ENCODE assay signal across 9 cellular contexts in the genomic region with DNA sequence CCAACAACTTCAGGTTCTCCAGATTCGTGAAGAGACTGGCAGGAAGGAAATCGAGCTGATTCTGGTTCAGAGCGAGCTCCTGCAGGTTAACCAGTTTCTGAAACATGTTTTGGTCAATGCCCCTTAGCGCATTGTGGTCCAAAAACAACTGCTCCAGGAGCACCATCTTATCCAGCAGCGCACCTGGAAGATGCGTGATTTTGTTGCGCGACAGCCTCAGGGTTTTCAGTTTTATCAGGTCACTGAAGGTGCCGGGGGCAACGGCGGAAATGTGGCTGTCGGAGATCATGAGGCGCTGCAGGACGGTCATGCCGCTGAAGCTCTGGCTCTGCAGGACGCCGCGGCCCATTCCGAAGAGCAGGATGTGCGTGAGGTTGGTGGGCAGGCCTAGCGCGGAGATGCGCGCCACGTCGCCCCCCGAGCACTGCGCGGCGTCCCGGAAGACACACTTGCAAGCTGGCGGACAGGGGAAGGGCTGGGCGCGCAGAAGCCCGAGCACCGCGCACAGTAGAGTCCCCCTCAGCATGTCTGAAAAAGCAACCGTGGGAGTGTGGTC. TPM values are rescaled to one million over a fixed set of nuclear protein-coding genes. Genes with fewer than 3 reads are reported as not detected.
DNase-seq lines count a peak whose midpoint lies in the region; ATAC-seq, FAIRE-seq and TF ChIP-seq lines count a peak whose summit lies in the region.
"Had no signal": no experiment of that assay in that cellular context is flagged by ENCODE, and none has a peak within 500 bp of the region (broad histone marks: within the 10 kb centered on the region; RNA-seq: fewer than 3 reads in every experiment).

No MANE protein-coding gene starts in this region.

- no peak overlapping the region for H2AK5ac ChIP-seq in mesendoderm (ENCODE audit: low read length)

- no peaks in the 10 kb centered on the region for H3K79me1 ChIP-seq in mesendoderm (ENCODE audit: low read length)

- no peak overlapping the region for H3K4me2 ChIP-seq in KMS-11
- H3K4me2 ChIP-seq in GM12878 (ENCODE audit: control insufficient read depth, insufficient read depth): peak overlapping the region; percentile 82
- peak overlapping the region; percentile 37 for H3K4me2 ChIP-seq in mesendoderm (ENCODE audit: low read length)

- H3K4me1 ChIP-seq in KMS-11 (ENCODE audit: low read depth, poor library complexity, severe bottlenecking) (peaks cover 4% of the 10 kb centered on the region), GM12878 (ENCODE audit: control insufficient read depth, insufficient read depth, low read length) (peaks cover 7% of the 10 kb centered on the region), mesendoderm (ENCODE audit: control insufficient read depth, low read depth, low read length) (peaks cover 2% of the 10 kb centered on the region)

- H3K56ac ChIP-seq in mesendoderm (ENCODE audit: low read length): peak overlapping the region; percentile 31

- H3K27me3 ChIP-seq in KMS-11 (ENCODE audit: insufficient read depth, low read depth): no peaks in the 10 kb centered on the region
- H3K27me3 ChIP-seq in GM12878 (replicated peaks in 1 of 2; ENCODE audit: control insufficient read depth in 2 of 2, insufficient read depth in 2 of 2, low read length in 1 of 2): peaks cover 7 to 10% of the 10 kb centered on the region in 2 experiments; a peak in 3 of 4 replicates
- H3K27me3 ChIP-seq in mesendoderm (ENCODE audit: insufficient read depth, low read length, poor library complexity): peaks cover 7% of the 10 kb centered on the region
- H3K27me3 ChIP-seq: SJSA1 had no signal

- TF ChIP-seq RAD21 in GM12878 (IDR thresholded peaks at IDR 0.05; ENCODE audit: insufficient read depth, low read depth, low read length): no peak

- H3K4me3 ChIP-seq in AG04449 (ENCODE audit: low read depth, low read length) (peak overlapping the region; percentile 30; the same call in 1 of the 2 replicates), KMS-11 (IDR thresholded peaks at IDR 0.05; ENCODE audit: insufficient read depth, low read depth, low read length) (no peak overlapping the region), GM12878 (no peak overlapping the region; the same call in 1 of the 2 replicates), mesendoderm (ENCODE audit: low read length) (no peak overlapping the region)
- H3K4me3 ChIP-seq: SJSA1 had no signal

- no peak for TF ChIP-seq EP300 in GM12878 (IDR thresholded peaks at IDR 0.05; ENCODE audit: borderline replicate concordance in 1 of 2, control insufficient read depth in 1 of 2, low read depth in 2 of 2, low read length in 2 of 2)

- TF ChIP-seq POLR2A in GM12878 (IDR thresholded peaks at IDR 0.05; ENCODE audit: low read depth, low read length): no peak

- POLR2A ChIA-PET in AG04449 (lab: Yijun Ruan, JAX) (interaction anchor here (1.2 kb wide), 1 partner anchor 59 kb away, joined by 3 read pairs; no protein-coding TSS in a partner anchor), GM12878 (lab: Charles Lee) (no interaction called here)

- no peak overlapping the region for H3K4ac ChIP-seq in mesendoderm (ENCODE audit: low read depth, low read length)

- WGBS in GM12878 (ENCODE audit: insufficient coverage, insufficient replicate concordance, low lambda C conversion rate, missing lambda C conversion rate): 27% methylated on average over 38 of the region's 38 CpGs
- no CpG with 5 or more reads among the region's 38 CpGs for WGBS in mesendoderm (ENCODE audit: extremely low coverage, insufficient coverage, low lambda C conversion rate)

- H2BK120ac ChIP-seq in mesendoderm (ENCODE audit: low read depth, low read length): no peak overlapping the region

- RAD21 ChIA-PET in GM12878 (lab: Charles Lee; ENCODE audit: unreplicated experiment): no interaction called here

- intact Hi-C loops in GM12878 (cut with micrococcal nuclease; ENCODE audit: unreplicated experiment): no loop called here

- no peaks in the 10 kb centered on the region for H3K79me2 ChIP-seq in KMS-11 (ENCODE audit: insufficient read depth, low read depth)
- H3K79me2 ChIP-seq in GM12878 (ENCODE audit: control insufficient read depth, insufficient read depth, low read length): no peaks in the 10 kb centered on the region
- H3K79me2 ChIP-seq in mesendoderm (ENCODE audit: control insufficient read depth, insufficient read depth, low read length): no peaks in the 10 kb centered on the region

- no TSS peak for BruUV-seq in GM12878 (replicated peaks; lab: Mats Ljungman, UMichigan)

- no peak overlapping the region for H4K5ac ChIP-seq in mesendoderm (ENCODE audit: low read length)

- in situ Hi-C loops in GM12878 (cut with MboI): no loop called here

- FAIRE-seq in GM12878 (lab: Jason Lieb, UNC): no peak

- H3K27ac ChIP-seq in KMS-11: peak overlapping the region; percentile 35; the same call in 1 of the 2 replicates
- no peak overlapping the region for H3K27ac ChIP-seq in GM12878 (ENCODE audit: control insufficient read depth, insufficient read depth)
- H3K27ac ChIP-seq in mesendoderm (ENCODE audit: low read depth, low read length): no peak overlapping the region
- H3K27ac ChIP-seq: SJSA1 had no signal

- no peaks in the 10 kb centered on the region for H4K20me1 ChIP-seq in KMS-11 (ENCODE audit: insufficient read depth)
- no peaks in the 10 kb centered on the region; the same call in 1 of the 2 replicates for H4K20me1 ChIP-seq in GM12878 (ENCODE audit: control insufficient read depth, insufficient read depth)

- H3K23ac ChIP-seq in mesendoderm (ENCODE audit: low read length): no peak overlapping the region

- no peaks in the 10 kb centered on the region for H3K36me3 ChIP-seq in KMS-11 (ENCODE audit: insufficient read depth)
- no peaks in the 10 kb centered on the region for H3K36me3 ChIP-seq in GM12878 (ENCODE audit: control insufficient read depth in 2 of 2, insufficient read depth in 2 of 2, low read length in 1 of 2)
- no peaks in the 10 kb centered on the region for H3K36me3 ChIP-seq in mesendoderm (ENCODE audit: control insufficient read depth, insufficient read depth, low read length)
- H3K36me3 ChIP-seq: SJSA1 had no signal

- H3K18ac ChIP-seq in mesendoderm (ENCODE audit: low read length): no peak overlapping the region

- ATAC-seq in GM12878 (peak; percentile 32), HG03457 (IDR thresholded peaks at IDR 0.05; ENCODE audit: unreplicated experiment) (no peak), HG02938 (IDR thresholded peaks at IDR 0.05; ENCODE audit: unreplicated experiment) (no peak)

- H4K8ac ChIP-seq in mesendoderm (ENCODE audit: low read depth, low read length): no peak overlapping the region

- H2AFZ ChIP-seq in KMS-11 (ENCODE audit: low read depth): no peak overlapping the region
- H2AFZ ChIP-seq in GM12878 (ENCODE audit: control insufficient read depth, low read depth, low read length): peak overlapping the region; percentile 44; the same call in 1 of the 2 replicates

- H2BK15ac ChIP-seq in mesendoderm (replicated peaks; ENCODE audit: low read depth): no peak overlapping the region

- DNase-seq in AG04449 (ENCODE audit: low read depth, low spot score) (no peak), GM12878 (ENCODE audit: low read depth, low spot score) (no peak), mesendoderm (no peak), mesenteric fat pad (ENCODE audit: low spot score) (no peak), MV-4-11 (lab: John Stamatoyannopoulos, UW) (no peak)

- SMC1A ChIA-PET in GM12878 (lab: Charles Lee; ENCODE audit: uncharacterized antibody, unreplicated experiment): no interaction called here

- no peaks in the 10 kb centered on the region for H3K9me3 ChIP-seq in GM12878 (replicated peaks; ENCODE audit: control insufficient read depth, insufficient read depth, low read length)
- H3K9me3 ChIP-seq: SJSA1 had no signal

- CTCF ChIA-PET in AG04449 (lab: Yijun Ruan, JAX) (interaction anchor here (0.8 to 6.2 kb wide), 8 partner anchors 8 to 70 kb away, joined by 3 to 79 read pairs (median 6); no protein-coding TSS in a partner anchor), GM12878 (lab: Yijun Ruan, JAX) (interaction anchor here (0.8 to 1.5 kb wide), 2 partner anchors 9 to 285 kb away, joined by 3 read pairs; no protein-coding TSS in a partner anchor)

- TF ChIP-seq CTCF in AG04449 (IDR thresholded peaks at IDR 0.05; ENCODE audit: insufficient read depth, low read length, missing control alignments) (no peak), KMS-11 (conservative IDR thresholded peaks at IDR 0.05; ENCODE audit: low read depth, low read length) (no peak), GM12878 (IDR thresholded peaks at IDR 0.05 in 2 of 3, conservative IDR thresholded peaks at IDR 0.05 in 1 of 3; ENCODE audit: control insufficient read depth in 2 of 3, extremely low read depth in 1 of 3, insufficient read depth in 1 of 3, low read depth in 3 of 3, low read length in 3 of 3) (no peak)

- no peak overlapping the region for H3K9ac ChIP-seq in KMS-11
- no peak overlapping the region for H3K9ac ChIP-seq in GM12878 (ENCODE audit: control insufficient read depth, insufficient read depth, low read length)
- no peak overlapping the region for H3K9ac ChIP-seq in mesendoderm (ENCODE audit: low read length)

- no peak overlapping the region for H2BK5ac ChIP-seq in mesendoderm (ENCODE audit: low read length)

RNA-seq across cellular contexts. Expression of gene GP5, which starts 1.2 kb away (rescaled TPM):
- 0.25 TPM in 1 of 2 replicates, not detected in the other for total RNA-seq in GM12878 (2013; cell fraction: nucleolus; rRNA removed)
- total RNA-seq in GM12878 (2014; rRNA removed): not detected in 2 replicates
- total RNA-seq in GM12878 (2014; rRNA removed; fragmentation: Illumina TruSeq; extraction: Trizol): not detected in 2 replicates
- 0.05 TPM in 1 of 2 replicates, not detected in the other for total RNA-seq in GM12878 (2021)
- not detected for polyA plus RNA-seq in GM12878 (2011; ENCODE audit: low read depth)
- not detected in 2 replicates for polyA plus RNA-seq in GM12878 (2011; rRNA removed)
- 0.03 TPM in 1 of 2 replicates, not detected in the other for polyA plus RNA-seq in GM12878 (2011; cell fraction: cytosol; rRNA removed)
- polyA plus RNA-seq in GM12878 (2011; cell fraction: nucleus; rRNA removed): 0.03 and 0.06 TPM in 2 replicates
- polyA plus RNA-seq in GM12878 (2012): not detected in 2 replicates
- not detected in 2 replicates for polyA plus RNA-seq in GM12878 (2014; fragmentation: Illumina TruSeq; extraction: Trizol)
- polyA plus RNA-seq in GM12878 (2014; fragmentation: Nextera tagmentation; extraction: Ambion mirVana): not detected
- polyA plus RNA-seq in GM12878 (2014; rRNA removed): 0.06 TPM in 1 of 2 replicates, not detected in the other
- not detected for polyA plus RNA-seq in GM12878 (2016; fragmentation: Nextera tagmentation; extraction: Ambion mirVana)
- polyA minus RNA-seq in GM12878 (2011; rRNA and poly(A)+ RNA removed): 0.05 TPM in 1 of 2 replicates, not detected in the other
- polyA minus RNA-seq in GM12878 (2011; cell fraction: cytosol; rRNA and poly(A)+ RNA removed): not detected in 2 replicates
- polyA minus RNA-seq in GM12878 (2011; cell fraction: nucleus; rRNA and poly(A)+ RNA removed): 0.12 and 0.57 TPM in 2 replicates
- polyA plus RNA-seq in mesendoderm (2013, experiment 1 of 2): 0.01 TPM
- polyA plus RNA-seq in mesendoderm (2013, experiment 2 of 2): 0.03 TPM
- not detected for total RNA-seq in mesenteric fat pad
- total RNA-seq: SJSA1 had no signal

RNA-seq across cellular contexts. Expression of gene LRRC15, which starts 28.3 kb away (rescaled TPM):
- not detected in 2 replicates for total RNA-seq in GM12878 (2013; cell fraction: nucleolus; rRNA removed)
- total RNA-seq in GM12878 (2014; rRNA removed) (not detected in 2 replicates), GM12878 (2014; rRNA removed; fragmentation: Illumina TruSeq; extraction: Trizol) (not detected in 2 replicates), GM12878 (2021) (not detected in 2 replicates), mesenteric fat pad (0.35 TPM)
- polyA plus RNA-seq in GM12878 (2011; ENCODE audit: low read depth): not detected
- polyA plus RNA-seq in GM12878 (2011; rRNA removed) (not detected in 2 replicates), GM12878 (2014; fragmentation: Illumina TruSeq; extraction: Trizol) (not detected in 2 replicates), GM12878 (2014; fragmentation: Nextera tagmentation; extraction: Ambion mirVana) (not detected), GM12878 (2014; rRNA removed) (not detected in 2 replicates), GM12878 (2016; fragmentation: Nextera tagmentation; extraction: Ambion mirVana) (not detected)
- not detected in 2 replicates for polyA plus RNA-seq in GM12878 (2011; cell fraction: cytosol; rRNA removed)
- polyA plus RNA-seq in GM12878 (2011; cell fraction: nucleus; rRNA removed): not detected in 2 replicates
- polyA plus RNA-seq in GM12878 (2012): not detected in 2 replicates
- polyA minus RNA-seq in GM12878 (2011; rRNA and poly(A)+ RNA removed): not detected in 2 replicates
- polyA minus RNA-seq in GM12878 (2011; cell fraction: cytosol; rRNA and poly(A)+ RNA removed): not detected in 2 replicates
- not detected in 2 replicates for polyA minus RNA-seq in GM12878 (2011; cell fraction: nucleus; rRNA and poly(A)+ RNA removed)
- polyA plus RNA-seq in mesendoderm (2013, experiment 1 of 2): 0.37 TPM
- polyA plus RNA-seq in mesendoderm (2013, experiment 2 of 2): 0.39 TPM

RNA-seq across cellular contexts. Expression of gene CPN2, which starts 46.7 kb away (rescaled TPM):
- total RNA-seq in GM12878 (2013; cell fraction: nucleolus; rRNA removed): not detected in 2 replicates
- total RNA-seq in GM12878 (2014; rRNA removed): not detected in 2 replicates
- not detected in 2 replicates for total RNA-seq in GM12878 (2014; rRNA removed; fragmentation: Illumina TruSeq; extraction: Trizol)
- total RNA-seq in GM12878 (2021): 0.05 TPM in 1 of 2 replicates, not detected in the other
- not detected for polyA plus RNA-seq in GM12878 (2011; ENCODE audit: low read depth)
- not detected in 2 replicates for polyA plus RNA-seq in GM12878 (2011; rRNA removed)
- polyA plus RNA-seq in GM12878 (2011; cell fraction: cytosol; rRNA removed): not detected in 2 replicates
- not detected in 2 replicates for polyA plus RNA-seq in GM12878 (2011; cell fraction: nucleus; rRNA removed)
- not detected in 2 replicates for polyA plus RNA-seq in GM12878 (2012)
- not detected in 2 replicates for polyA plus RNA-seq in GM12878 (2014; fragmentation: Illumina TruSeq; extraction: Trizol)
- polyA plus RNA-seq in GM12878 (2014; fragmentation: Nextera tagmentation; extraction: Ambion mirVana): not detected
- polyA plus RNA-seq in GM12878 (2014; rRNA removed): not detected in 2 replicates
- polyA plus RNA-seq in GM12878 (2016; fragmentation: Nextera tagmentation; extraction: Ambion mirVana): not detected
- not detected in 2 replicates for polyA minus RNA-seq in GM12878 (2011; rRNA and poly(A)+ RNA removed)
- polyA minus RNA-seq in GM12878 (2011; cell fraction: cytosol; rRNA and poly(A)+ RNA removed): not detected in 2 replicates
- polyA minus RNA-seq in GM12878 (2011; cell fraction: nucleus; rRNA and poly(A)+ RNA removed): not detected in 2 replicates
- 0.01 TPM for polyA plus RNA-seq in mesendoderm (2013, experiment 1 of 2)
- polyA plus RNA-seq in mesendoderm (2013, experiment 2 of 2): 0.01 TPM
- total RNA-seq in mesenteric fat pad: 0.16 TPM
- total RNA-seq: SJSA1 had no signal
